1 cellular context compared by ENCODE assay signal in the genomic region with DNA sequence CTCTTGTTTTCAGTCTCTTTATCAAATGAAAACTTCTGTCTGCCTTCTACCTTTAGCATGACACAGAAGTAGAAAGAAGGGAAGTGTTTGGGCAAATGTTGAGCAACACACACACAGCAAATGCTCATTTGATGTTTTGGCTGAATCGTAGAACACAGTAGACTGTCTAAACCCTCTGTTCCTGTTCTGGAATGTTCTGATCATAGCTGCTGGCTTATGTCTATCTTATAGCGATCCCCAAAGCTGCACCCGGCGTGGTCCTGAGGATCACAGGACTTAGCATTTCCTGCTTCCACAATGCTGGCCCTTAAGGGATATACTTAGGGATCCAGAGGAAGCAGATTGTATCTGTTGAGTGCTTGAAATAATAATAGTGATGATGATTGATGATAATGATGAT.
TF ChIP-seq lines count a peak whose summit lies in the region.

No MANE protein-coding gene starts in this region.

TF ChIP-seq in endothelial cell of umbilical vein, 7 proteins besides CTCF, POLR2A, EP300 and RAD21:
- TF ChIP-seq GATA2 (IDR thresholded peaks at IDR 0.05; ENCODE audit: insufficient read depth, insufficient read length, low read depth, low read length), result no peak
- TF ChIP-seq POLR2AphosphoS5 (IDR thresholded peaks at IDR 0.05; ENCODE audit: insufficient read depth, low read depth, low read length), result no peak
- no peak for TF ChIP-seq MYC (IDR thresholded peaks at IDR 0.05; ENCODE audit: low read depth, low read length)
- TF ChIP-seq, protein P1, sequence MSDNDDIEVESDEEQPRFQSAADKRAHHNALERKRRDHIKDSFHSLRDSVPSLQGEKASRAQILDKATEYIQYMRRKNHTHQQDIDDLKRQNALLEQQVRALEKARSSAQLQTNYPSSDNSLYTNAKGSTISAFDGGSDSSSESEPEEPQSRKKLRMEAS (IDR thresholded peaks at IDR 0.05; ENCODE audit: insufficient read depth, insufficient read length), result no peak
- TF ChIP-seq FOS (IDR thresholded peaks at IDR 0.05; ENCODE audit: borderline replicate concordance, insufficient read depth, low read length), result no peak
- no peak for TF ChIP-seq EZH2 (IDR thresholded peaks at IDR 0.05; ENCODE audit: borderline replicate concordance, low read depth, low read length, severe bottlenecking)
- TF ChIP-seq JUN (IDR thresholded peaks at IDR 0.05; ENCODE audit: borderline replicate concordance, insufficient read depth, insufficient read length, low read depth), result no peak
